In genomic region chr1:35807614-35808375, GRCh38 we compare ENCODE assay signal across 8 cellular contexts. TPM values are rescaled to one million over a fixed set of nuclear protein-coding genes. Genes with fewer than 3 reads are reported as not detected.
DNase-seq lines count a peak whose midpoint lies in the region; ATAC-seq and TF ChIP-seq lines count a peak whose summit lies in the region.

TSS of gene AGO4 (plus strand) at chr1:35808016. CDS start at chr1:35808417, 401 bp downstream.

- no peaks in the 10 kb centered on the region for H3K9me2 ChIP-seq in MM.1S (replicated peaks; ENCODE audit: insufficient read depth, low read length)

- ATAC-seq in GM18870 (IDR thresholded peaks at IDR 0.05; ENCODE audit: unreplicated experiment), result no peak

- H3K9ac ChIP-seq in MM.1S (ENCODE audit: low read length) (peak within 1 kb of the TSS; percentile 70), smooth muscle cell (ENCODE audit: low read depth) (peak within 1 kb of the TSS; percentile 83)

- H3F3A ChIP-seq in MM.1S (ENCODE audit: insufficient read depth, low read length) (0 out of 2 replicates have a peak, but pooled peaks cover 6% of the 10 kb centered on the region), smooth muscle cell (ENCODE audit: low read depth) (peaks cover 4% of the 10 kb centered on the region)

- no peak for TF ChIP-seq CTCF in MM.1S (IDR thresholded peaks at IDR 0.05; ENCODE audit: low read length)
- TF ChIP-seq CTCF in smooth muscle cell (IDR thresholded peaks at IDR 0.05; ENCODE audit: borderline replicate concordance, insufficient read depth, poor library complexity, severe bottlenecking), result no peak

- H3K9me3 ChIP-seq in MM.1S (replicated peaks; ENCODE audit: insufficient read depth, low read length) (no peaks in the 10 kb centered on the region), smooth muscle cell (replicated peaks; ENCODE audit: low read depth) (no peaks in the 10 kb centered on the region)

- H3K36me3 ChIP-seq in MM.1S (replicated peaks; ENCODE audit: insufficient read depth, low read length) (no peaks in the 10 kb centered on the region), smooth muscle cell (ENCODE audit: low read depth) (no peaks in the 10 kb centered on the region)

- no peaks in the 10 kb centered on the region for H4K20me1 ChIP-seq in MM.1S (ENCODE audit: insufficient read depth, low read length)
- H4K20me1 ChIP-seq in smooth muscle cell (ENCODE audit: low read depth), result peaks cover 28% of the 10 kb centered on the region

- H3K79me2 ChIP-seq in MM.1S (ENCODE audit: low read length) (no peaks in the 10 kb centered on the region), smooth muscle cell (ENCODE audit: low read depth) (peaks cover 44% of the 10 kb centered on the region)

- H2AFZ ChIP-seq in MM.1S (ENCODE audit: low read length), result peak within 1 kb of the TSS; percentile 67
- peak within 1 kb of the TSS; percentile 93 for H2AFZ ChIP-seq in smooth muscle cell (ENCODE audit: low read depth)

- WGBS in smooth muscle cell (ENCODE audit: low lambda C conversion rate), result 2% methylated on average over 24 of the region's 94 CpGs

- H3K27me3 ChIP-seq in MM.1S (replicated peaks; ENCODE audit: insufficient read depth, low read length) (no peaks in the 10 kb centered on the region), smooth muscle cell (ENCODE audit: low read depth) (no peaks in the 10 kb centered on the region)

- peaks cover 4% of the 10 kb centered on the region for H3K4me1 ChIP-seq in MM.1S (ENCODE audit: low read length)
- H3K4me1 ChIP-seq in smooth muscle cell (ENCODE audit: low read depth), result peaks cover 13% of the 10 kb centered on the region

- H3K27ac ChIP-seq in MM.1S (ENCODE audit: low read length), result no peak within 1 kb of the TSS
- H3K27ac ChIP-seq in smooth muscle cell (ENCODE audit: low read depth), result peak within 1 kb of the TSS; percentile 25

- peak within 1 kb of the TSS; percentile 58 for H3K4me2 ChIP-seq in MM.1S (ENCODE audit: low read depth, low read length)
- H3K4me2 ChIP-seq in smooth muscle cell, result peak within 1 kb of the TSS; percentile 87

- H3K4me3 ChIP-seq in MM.1S (ENCODE audit: low read length), result peak within 1 kb of the TSS; percentile 84
- H3K4me3 ChIP-seq in smooth muscle cell, result peak within 1 kb of the TSS; percentile 86

- DNase-seq in NCI-H82 (lab: John Stamatoyannopoulos, UW) (peak; percentile 71), NCI-H82 treated with DMSO at 0.1 percent for 48 hours (lab: John Stamatoyannopoulos, UW; ENCODE audit: unreplicated experiment) (no peak), MM.1S (peak; percentile 19), dermis microvascular lymphatic vessel endothelial cell (ENCODE audit: low read depth in 2 of 2) (peak; percentile 38 to 63), kidney tubule cell (ENCODE audit: low spot score) (peak; percentile 66), smooth muscle cell (lab: John Stamatoyannopoulos, UW; ENCODE audit: unreplicated experiment) (no peak)
- peak; percentile 64 for DNase-seq in activated CD4-positive, CD25-positive, alpha-beta regulatory T cell treated with anti-CD3 and anti-CD28 coated beads, Interleukin-2, amount 50 U/mL, for 72 hours

RNA-seq across cellular contexts. Expression of gene AGO4, which starts in this region (rescaled TPM):
- total RNA-seq in dermis microvascular lymphatic vessel endothelial cell, result 28.0 and 42.9 TPM in 2 replicates
- 10.7 and 13.0 TPM in 2 replicates for total RNA-seq in smooth muscle cell
- polyA plus RNA-seq in smooth muscle cell, result 5.8 and 6.1 TPM in 2 replicates

Comparison
In these comparisons a context has a peak if more than half of its experiments do, and no peak if none do; other contexts are left out.
1. DNase-seq: peak in NCI-H82 (single experiment), MM.1S (single experiment), activated CD4-positive, CD25-positive, alpha-beta regulatory T cell treated with anti-CD3 and anti-CD28 coated beads, Interleukin-2, amount 50 U/mL, for 72 hours (single experiment), dermis microvascular lymphatic vessel endothelial cell (2 of 2) and kidney tubule cell (single experiment); none in NCI-H82 treated with DMSO at 0.1 percent for 48 hours (single experiment) and smooth muscle cell (single experiment).